Comparison of ENCODE assay signal across 23 cellular contexts in the genomic region with DNA sequence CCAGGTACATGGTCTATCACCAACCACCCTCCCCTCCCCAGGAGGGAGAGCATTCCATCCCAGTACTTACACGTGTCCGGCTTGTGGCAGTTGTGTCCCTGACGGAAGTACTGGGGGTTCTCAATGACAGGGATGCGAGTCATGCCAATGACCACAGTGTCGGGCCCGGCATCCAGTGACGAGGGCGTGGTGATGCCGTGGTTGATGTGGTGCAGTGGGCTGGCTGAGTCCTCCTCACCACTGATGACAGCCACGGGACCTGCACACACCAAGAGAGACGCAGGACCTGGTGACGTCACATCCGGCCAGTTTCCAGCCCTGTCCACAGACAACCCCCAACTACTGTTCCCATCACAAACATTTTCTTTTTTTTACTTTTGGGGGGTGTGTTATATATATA.
DNase-seq lines count a peak whose midpoint lies in the region; ATAC-seq, FAIRE-seq and TF ChIP-seq lines count a peak whose summit lies in the region.
"Had no signal": no experiment of that assay in that cellular context is flagged by ENCODE, and none has a peak within 500 bp of the region (broad histone marks: within the 10 kb centered on the region; RNA-seq: fewer than 3 reads in every experiment).

No MANE protein-coding gene starts in this region.

- H3K36me3 ChIP-seq in MG63 = no peaks in the 10 kb centered on the region
- H3K36me3 ChIP-seq in K562 (ENCODE audit: control insufficient read depth, insufficient read depth, low read length) = no peaks in the 10 kb centered on the region
- H3K36me3 ChIP-seq: pancreas, transverse colon had no signal

- DNase-seq in AG08395 (ENCODE audit: low spot score) (peak; percentile 66), GM04504 (ENCODE audit: low read depth) (peak; percentile 34), MG63 (peak; percentile 40), K562 (ENCODE audit: extremely low read depth in 1 of 4, low spot score in 3 of 4) (peak in 2 of 4 experiments; percentile 30 to 34), DMS53 (lab: John Stamatoyannopoulos, UW) (no peak), activated T-cell treated with anti-CD3 and anti-CD28 coated beads for 4 hours (no peak), D341Med (ENCODE audit: low spot score) (no peak)
- DNase-seq in stimulated activated naive CD4-positive, alpha-beta T cell (lab: John Stamatoyannopoulos, UW) = no peak
- DNase-seq: activated CD4-positive, alpha-beta T cell treated with anti-CD3 and anti-CD28 coated beads, Interleukin-2, amount 10 ng/mL, durations not matched to agents 7 days and 5 days; activated naive CD4-positive, alpha-beta T cell treated with Interleukin-2 at 50 U/mL for 16 hours; amniotic stem cell; effector CD8-positive, alpha-beta T cell; KG1; mucosa of descending colon; NCI-H446; NCI-H82; pancreas; stimulated activated CD4-positive, alpha-beta T cell treated with anti-CD3 and anti-CD28 coated beads, Interleukin-2, amount 100 ng/mL, for 24 hours; transverse colon had no signal

- in situ Hi-C loops in K562 (cut with MboI) = no loop called here

- intact Hi-C loops in K562 (cut with micrococcal nuclease) = no loop called here

- H3K9me1 ChIP-seq in K562 (ENCODE audit: control insufficient read depth, insufficient read depth, low read length) = no peaks in the 10 kb centered on the region

- 3% methylated on average over 13 of the region's 13 CpGs for WGBS in K562 (ENCODE audit: insufficient coverage, low coverage, missing lambda C conversion rate)

- H3K4me2 ChIP-seq in K562 (ENCODE audit: insufficient read depth, low read length) = 0 out of 2 replicates have a peak overlapping the region, but pooled peaks have one; percentile 11

- no peaks in the 10 kb centered on the region for H3K9me3 ChIP-seq in MG63
- H3K9me3 ChIP-seq in K562 (replicated peaks; ENCODE audit: control insufficient read depth, insufficient read depth, low read depth, low read length) = no peaks in the 10 kb centered on the region
- H3K9me3 ChIP-seq: mucosa of descending colon, pancreas, transverse colon had no signal

- no peak for FAIRE-seq in K562 (lab: Jason Lieb, UNC)
- FAIRE-seq: colon, keratinocyte, pancreas had no signal

- H3K27me3 ChIP-seq in MG63 (no peaks in the 10 kb centered on the region), K562 (ENCODE audit: control insufficient read depth in 2 of 2, insufficient read depth in 2 of 2, low read length in 2 of 2) (no peaks in the 10 kb centered on the region)
- H3K27me3 ChIP-seq: pancreas, transverse colon had no signal

- no peaks in the 10 kb centered on the region for H3K79me2 ChIP-seq in K562 (ENCODE audit: control insufficient read depth, insufficient read depth, low read length)

- H4K20me1 ChIP-seq in K562 (replicated peaks; ENCODE audit: control insufficient read depth, insufficient read depth, low read length) = no peaks in the 10 kb centered on the region; the same call in 1 of the 2 replicates

- no TSS peak for BruUV-seq in K562 (replicated peaks; lab: Mats Ljungman, UMichigan)

- no peak overlapping the region for H3K27ac ChIP-seq in K562 (ENCODE audit: extremely low read depth, low read depth, low read length)
- H3K27ac ChIP-seq: pancreas, transverse colon had no signal

- no peak for TF ChIP-seq EP300 in K562 (IDR thresholded peaks at IDR 0.05; ENCODE audit: low read length)

- no peak for TF ChIP-seq POLR2A in K562 (conservative IDR thresholded peaks at IDR 0.05)

- H3K4me1 ChIP-seq in K562 (replicated peaks in 1 of 2; ENCODE audit: control insufficient read depth in 2 of 2, insufficient read depth in 2 of 2, low read length in 2 of 2) = no peaks in the 10 kb centered on the region
- H3K4me1 ChIP-seq: pancreas, transverse colon had no signal

- H3K4me3 ChIP-seq in MG63 (no peak overlapping the region), K562 (no peak overlapping the region)
- H3K4me3 ChIP-seq: mucosa of descending colon, pancreas, transverse colon had no signal

- no peak overlapping the region for H2AFZ ChIP-seq in K562 (ENCODE audit: low read depth, low read length)

- ATAC-seq in K562 = no peak
- ATAC-seq: mucosa of descending colon, pancreas, SK-N-SH treated with all-trans-retinoic acid at 6 μM for 48 hours, WTC11 had no signal

- H3K9ac ChIP-seq in K562 (ENCODE audit: insufficient read depth in 1 of 2, low read depth in 2 of 2, low read length in 2 of 2) = no peak overlapping the region

- POLR2A ChIA-PET in K562 (lab: Yijun Ruan, JAX) = interaction anchor here (0.7 kb wide), 1 partner anchor 85 kb away, joined by 3 read pairs; no protein-coding TSS in a partner anchor

- CTCF ChIA-PET in K562 (lab: Yijun Ruan, JAX; ENCODE audit: low intra/inter-chr PET ratio) = no interaction called here

- no peak for TF ChIP-seq RAD21 in K562 (CRISPR knock-in tag; conservative IDR thresholded peaks at IDR 0.05 in 1 of 2, IDR thresholded peaks at IDR 0.05 in 1 of 2)

- no peak for TF ChIP-seq CTCF in K562 (IDR thresholded peaks at IDR 0.05 in 2 of 3, conservative IDR thresholded peaks at IDR 0.05 in 1 of 3; ENCODE audit: insufficient read depth in 2 of 3, low read depth in 1 of 3, low read length in 3 of 3)

TF ChIP-seq in K562, 482 proteins besides CTCF, POLR2A, EP300 and RAD21 (continues in another document):
- TF ChIP-seq TAF7 (tag; IDR thresholded peaks at IDR 0.05) (no peak), CREM (IDR thresholded peaks at IDR 0.05; ENCODE audit: low read depth) (peak; percentile 52; the same call in 1 of the 2 replicates), JUN (IDR thresholded peaks at IDR 0.05; ENCODE audit: borderline replicate concordance, low read depth, low read length) (no peak), JUN (CRISPR knock-in tag; IDR thresholded peaks at IDR 0.05; ENCODE audit: borderline replicate concordance) (no peak), ZBTB2 (IDR thresholded peaks at IDR 0.05) (no peak)
- TF ChIP-seq, protein P1, sequence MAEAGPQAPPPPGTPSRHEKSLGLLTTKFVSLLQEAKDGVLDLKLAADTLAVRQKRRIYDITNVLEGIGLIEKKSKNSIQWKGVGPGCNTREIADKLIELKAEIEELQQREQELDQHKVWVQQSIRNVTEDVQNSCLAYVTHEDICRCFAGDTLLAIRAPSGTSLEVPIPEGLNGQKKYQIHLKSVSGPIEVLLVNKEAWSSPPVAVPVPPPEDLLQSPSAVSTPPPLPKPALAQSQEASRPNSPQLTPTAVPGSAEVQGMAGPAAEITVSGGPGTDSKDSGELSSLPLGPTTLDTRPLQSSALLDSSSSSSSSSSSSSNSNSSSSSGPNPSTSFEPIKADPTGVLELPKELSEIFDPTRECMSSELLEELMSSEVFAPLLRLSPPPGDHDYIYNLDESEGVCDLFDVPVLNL (CRISPR knock-in tag; IDR thresholded peaks at IDR 0.05; ENCODE audit: low read depth) = no peak
- TF ChIP-seq, protein P2, sequence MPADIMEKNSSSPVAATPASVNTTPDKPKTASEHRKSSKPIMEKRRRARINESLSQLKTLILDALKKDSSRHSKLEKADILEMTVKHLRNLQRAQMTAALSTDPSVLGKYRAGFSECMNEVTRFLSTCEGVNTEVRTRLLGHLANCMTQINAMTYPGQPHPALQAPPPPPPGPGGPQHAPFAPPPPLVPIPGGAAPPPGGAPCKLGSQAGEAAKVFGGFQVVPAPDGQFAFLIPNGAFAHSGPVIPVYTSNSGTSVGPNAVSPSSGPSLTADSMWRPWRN (IDR thresholded peaks at IDR 0.05; ENCODE audit: low read depth) = no peak
- TF ChIP-seq, protein P3, sequence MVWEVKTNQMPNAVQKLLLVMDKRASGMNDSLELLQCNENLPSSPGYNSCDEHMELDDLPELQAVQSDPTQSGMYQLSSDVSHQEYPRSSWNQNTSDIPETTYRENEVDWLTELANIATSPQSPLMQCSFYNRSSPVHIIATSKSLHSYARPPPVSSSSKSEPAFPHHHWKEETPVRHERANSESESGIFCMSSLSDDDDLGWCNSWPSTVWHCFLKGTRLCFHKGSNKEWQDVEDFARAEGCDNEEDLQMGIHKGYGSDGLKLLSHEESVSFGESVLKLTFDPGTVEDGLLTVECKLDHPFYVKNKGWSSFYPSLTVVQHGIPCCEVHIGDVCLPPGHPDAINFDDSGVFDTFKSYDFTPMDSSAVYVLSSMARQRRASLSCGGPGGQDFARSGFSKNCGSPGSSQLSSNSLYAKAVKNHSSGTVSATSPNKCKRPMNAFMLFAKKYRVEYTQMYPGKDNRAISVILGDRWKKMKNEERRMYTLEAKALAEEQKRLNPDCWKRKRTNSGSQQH (CRISPR knock-in tag; IDR thresholded peaks at IDR 0.05) = no peak
- TF ChIP-seq, protein P4, sequence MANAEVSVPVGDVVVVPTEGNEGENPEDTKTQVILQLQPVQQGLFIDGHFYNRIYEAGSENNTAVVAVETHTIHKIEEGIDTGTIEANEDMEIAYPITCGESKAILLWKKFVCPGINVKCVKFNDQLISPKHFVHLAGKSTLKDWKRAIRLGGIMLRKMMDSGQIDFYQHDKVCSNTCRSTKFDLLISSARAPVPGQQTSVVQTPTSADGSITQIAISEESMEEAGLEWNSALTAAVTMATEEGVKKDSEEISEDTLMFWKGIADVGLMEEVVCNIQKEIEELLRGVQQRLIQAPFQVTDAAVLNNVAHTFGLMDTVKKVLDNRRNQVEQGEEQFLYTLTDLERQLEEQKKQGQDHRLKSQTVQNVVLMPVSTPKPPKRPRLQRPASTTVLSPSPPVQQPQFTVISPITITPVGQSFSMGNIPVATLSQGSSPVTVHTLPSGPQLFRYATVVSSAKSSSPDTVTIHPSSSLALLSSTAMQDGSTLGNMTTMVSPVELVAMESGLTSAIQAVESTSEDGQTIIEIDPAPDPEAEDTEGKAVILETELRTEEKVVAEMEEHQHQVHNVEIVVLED (CRISPR knock-in tag; IDR thresholded peaks at IDR 0.05) = no peak

Comparison
In these comparisons a context has a peak if more than half of its experiments do, and no peak if none do; other contexts are left out.
1. DNase-seq: peak in AG08395 (single experiment), GM04504 (single experiment) and MG63 (single experiment); none in stimulated activated naive CD4-positive, alpha-beta T cell (0 of 6), DMS53 (single experiment), activated T-cell treated with anti-CD3 and anti-CD28 coated beads for 4 hours (single experiment) and D341Med (single experiment).